ENCODE assay signal across 33 cellular contexts in genomic region chr13:40348096-40348679, GRCh38.
A peak's percentile ranks its signal among the peaks of the same experiment; 100 is the strongest.
DNase-seq lines count a peak whose midpoint lies in the region; ATAC-seq lines count a peak whose summit lies in the region.
"Had no signal": no experiment of that assay in that cellular context is flagged by ENCODE, and none has a peak within 500 bp of the region (broad histone marks: within the 10 kb centered on the region; RNA-seq: fewer than 3 reads in every experiment).

No MANE protein-coding gene starts in this region.

- peaks cover 12% of the 10 kb centered on the region for H3K4me1 Mint-ChIP-seq in stimulated activated memory B cell treated with anti-CD40 and anti-IgM and Interleukin-4, amounts not matched to agents 10 μg/mL and 1 μg/mL and 100 μg/mL, for 72 hours

- H3K27me3 Mint-ChIP-seq in stimulated activated memory B cell treated with anti-CD40 and anti-IgM and Interleukin-4, amounts not matched to agents 10 μg/mL and 1 μg/mL and 100 μg/mL, for 72 hours = no peaks in the 10 kb centered on the region
- H3K27me3 Mint-ChIP-seq: activated CD4-positive, alpha-beta memory T cell treated with anti-CD3 and anti-CD28 coated beads for 36 hours; natural killer cell treated with Interleukin-12 subunit alpha and Interleukin-12 subunit beta and Interleukin-15 and Interleukin-18, amount 100 ng/mL, for 72 hours; T-helper 17 cell had no signal

- H3K4me3 Mint-ChIP-seq in stimulated activated memory B cell treated with anti-CD40 and anti-IgM and Interleukin-4, amounts not matched to agents 10 μg/mL and 1 μg/mL and 100 μg/mL, for 72 hours = no peak overlapping the region
- H3K4me3 Mint-ChIP-seq: activated CD4-positive, alpha-beta memory T cell treated with anti-CD3 and anti-CD28 coated beads for 36 hours; activated T-helper 1 cell treated with anti-CD3 and anti-CD28 coated beads, Interleukin-12 subunit alpha, Interleukin-12 subunit beta, Interleukin-2, Interleukin-4 antibody, amounts not matched to agents 30 ng/mL and 10 ng/mL and 1 ng/mL, durations not matched to agents 14 hours and 24 hours and 36 hours; natural killer cell treated with Interleukin-12 subunit alpha and Interleukin-12 subunit beta and Interleukin-15 and Interleukin-18, amount 100 ng/mL, for 72 hours; T-helper 17 cell had no signal

- ATAC-seq in stimulated activated memory B cell treated with anti-CD40 and anti-IgM and Interleukin-4, amounts not matched to agents 10 μg/mL and 1 μg/mL and 100 μg/mL, for 72 hours = no peak
- ATAC-seq in HG03095 (IDR thresholded peaks at IDR 0.05; ENCODE audit: unreplicated experiment) = no peak
- ATAC-seq: mucosa of descending colon; natural killer cell treated with Interleukin-12 subunit alpha and Interleukin-12 subunit beta and Interleukin-15 and Interleukin-18, amount 100 ng/mL, for 72 hours; sciatic nerve; T-helper 17 cell had no signal

- H3K36me3 Mint-ChIP-seq in stimulated activated memory B cell treated with anti-CD40 and anti-IgM and Interleukin-4, amounts not matched to agents 10 μg/mL and 1 μg/mL and 100 μg/mL, for 72 hours = no peaks in the 10 kb centered on the region
- H3K36me3 Mint-ChIP-seq: activated CD4-positive, alpha-beta memory T cell treated with anti-CD3 and anti-CD28 coated beads for 36 hours; natural killer cell treated with Interleukin-12 subunit alpha and Interleukin-12 subunit beta and Interleukin-15 and Interleukin-18, amount 100 ng/mL, for 72 hours had no signal

- no peaks in the 10 kb centered on the region for H3K9me3 Mint-ChIP-seq in stimulated activated memory B cell treated with anti-CD40 and anti-IgM and Interleukin-4, amounts not matched to agents 10 μg/mL and 1 μg/mL and 100 μg/mL, for 72 hours
- H3K9me3 Mint-ChIP-seq: activated CD4-positive, alpha-beta memory T cell treated with anti-CD3 and anti-CD28 coated beads for 36 hours; activated T-helper 1 cell treated with anti-CD3 and anti-CD28 coated beads, Interleukin-12 subunit alpha, Interleukin-12 subunit beta, Interleukin-2, Interleukin-4 antibody, amounts not matched to agents 30 ng/mL and 10 ng/mL and 1 ng/mL, durations not matched to agents 14 hours and 24 hours and 36 hours; natural killer cell treated with Interleukin-12 subunit alpha and Interleukin-12 subunit beta and Interleukin-15 and Interleukin-18, amount 100 ng/mL, for 72 hours had no signal

- peak overlapping the region; percentile 33 for H3K27ac ChIP-seq in substantia nigra (ENCODE audit: low read depth, low read length, poor library complexity, severe bottlenecking)
- H3K27ac ChIP-seq: 22Rv1, cardiac muscle cell, colonic mucosa, GM23248, parathyroid adenoma, PC-9, SK-N-MC, upper lobe of left lung had no signal

- DNase-seq in activated CD8-positive, alpha-beta memory T cell treated with anti-CD3 and anti-CD28 coated beads, Interleukin-2, amount 50 U/mL, for 48 hours = peak; percentile 17
- DNase-seq in activated CD8-positive, alpha-beta memory T cell treated with anti-CD3 and anti-CD28 coated beads for 24 hours = no peak
- peak; percentile 29 for DNase-seq in globus pallidus (ENCODE audit: low spot score)
- DNase-seq in myocyte (ENCODE audit: low read depth) = peak; percentile 6
- peak in 6 of 49 donors; percentile 4 to 15 (median 5) for DNase-seq in substantia nigra (lab: John Stamatoyannopoulos, UW)
- no peak for DNase-seq in effector CD4-positive, alpha-beta T cell
- DNase-seq: activated CD4-positive, alpha-beta memory T cell treated with anti-CD3 and anti-CD28 coated beads for 36 hours; activated CD4-positive, CD25-positive, alpha-beta regulatory T cell treated with anti-CD3 and anti-CD28 coated beads, Interleukin-2, amount 50 U/mL, for 72 hours; activated CD8-positive, alpha-beta memory T cell treated with anti-CD3 and anti-CD28 coated beads, Interleukin-2, amount 50 U/mL, for 4 hours; activated naive CD4-positive, alpha-beta T cell treated with anti-CD3 and anti-CD28 coated beads, Interleukin-2, amount 50 U/mL, for 16 hours; anterior cingulate cortex; colonic mucosa; effector memory CD4-positive, alpha-beta T cell; erythroblast; GM23248; mucosa of descending colon; NCI-H1436 treated with DMSO at 0.1 percent for 48 hours; NCI-H226; NCI-H69; PC-9; stimulated activated CD4-positive, alpha-beta T cell treated with anti-CD3 and anti-CD28 coated beads, Interleukin-12 subunit alpha, Interleukin-12 subunit beta, amount 100 ng/mL, for 4 hours; stimulated activated CD4-positive, alpha-beta T cell treated with anti-CD3 and anti-CD28 coated beads, Interleukin-4, amount 100 ng/mL, for 1 hour; T-helper 17 cell; upper lobe of left lung had no signal

- no peak overlapping the region for H3K27ac Mint-ChIP-seq in stimulated activated memory B cell treated with anti-CD40 and anti-IgM and Interleukin-4, amounts not matched to agents 10 μg/mL and 1 μg/mL and 100 μg/mL, for 72 hours
- H3K27ac Mint-ChIP-seq: activated CD4-positive, alpha-beta memory T cell treated with anti-CD3 and anti-CD28 coated beads for 36 hours; activated T-helper 1 cell treated with anti-CD3 and anti-CD28 coated beads, Interleukin-12 subunit alpha, Interleukin-12 subunit beta, Interleukin-2, Interleukin-4 antibody, amounts not matched to agents 30 ng/mL and 10 ng/mL and 1 ng/mL, durations not matched to agents 14 hours and 24 hours and 36 hours; natural killer cell treated with Interleukin-12 subunit alpha and Interleukin-12 subunit beta and Interleukin-15 and Interleukin-18, amount 100 ng/mL, for 72 hours; T-helper 17 cell had no signal

Comparison
In these comparisons a context has a peak if more than half of its experiments do, and no peak if none do; other contexts are left out.
1. DNase-seq: peak in activated CD8-positive, alpha-beta memory T cell treated with anti-CD3 and anti-CD28 coated beads, Interleukin-2, amount 50 U/mL, for 48 hours (single experiment), globus pallidus (single experiment) and myocyte (single experiment); none in activated CD8-positive, alpha-beta memory T cell treated with anti-CD3 and anti-CD28 coated beads for 24 hours (single experiment) and effector CD4-positive, alpha-beta T cell (single experiment).